In genomic region chr17:59783221-59784016, GRCh38 we compare ENCODE assay signal across 8 cellular contexts.
DNase-seq lines count a peak whose midpoint lies in the region; ATAC-seq, FAIRE-seq and TF ChIP-seq lines count a peak whose summit lies in the region.

No MANE protein-coding gene starts in this region.

- peaks cover 15% of the 10 kb centered on the region for H3K36me3 Mint-ChIP-seq in activated naive CD8-positive, alpha-beta T cell treated with anti-CD3 and anti-CD28 coated beads, Interleukin-2, amount 10 ng/mL, durations not matched to agents 7 days and 5 days

- H3K4me1 Mint-ChIP-seq in activated naive CD8-positive, alpha-beta T cell treated with anti-CD3 and anti-CD28 coated beads, Interleukin-2, amount 10 ng/mL, durations not matched to agents 7 days and 5 days: peaks cover 55% of the 10 kb centered on the region

- no peaks in the 10 kb centered on the region for H3K9me3 ChIP-seq in kidney (ENCODE audit: control insufficient read depth in 1 of 2, low read length in 2 of 2)
- H3K9me3 ChIP-seq in tibial nerve: no peaks in the 10 kb centered on the region

- TF ChIP-seq POLR2A in tibial nerve (IDR thresholded peaks at IDR 0.05): no peak

- peak; percentile 98 for FAIRE-seq in A204.1 (lab: Jason Lieb, UNC)
- no peak for FAIRE-seq in kidney (lab: Jason Lieb, UNC)

- peaks cover 0 to 4% of the 10 kb centered on the region in 2 donors for H3K36me3 ChIP-seq in kidney (ENCODE audit: control insufficient read depth in 1 of 2, insufficient read depth in 2 of 2, low read length in 2 of 2)
- H3K36me3 ChIP-seq in tibial nerve: peaks cover 0 to 21% (median 0%) of the 10 kb centered on the region in 3 donors

- WGBS in tibial nerve, 2 donors: 47 to 48% methylated on average over 5 of the region's 5 CpGs

- no peaks in the 10 kb centered on the region for H3K27me3 Mint-ChIP-seq in activated naive CD8-positive, alpha-beta T cell treated with anti-CD3 and anti-CD28 coated beads, Interleukin-2, amount 10 ng/mL, durations not matched to agents 7 days and 5 days

- no peak for ATAC-seq in activated naive CD8-positive, alpha-beta T cell treated with anti-CD3 and anti-CD28 coated beads, Interleukin-2, amount 10 ng/mL, durations not matched to agents 7 days and 5 days (ENCODE audit: low read depth)
- ATAC-seq in HG03280 (IDR thresholded peaks at IDR 0.05; ENCODE audit: unreplicated experiment) (no peak), GM18873 (IDR thresholded peaks at IDR 0.05; ENCODE audit: low FRiP score, unreplicated experiment) (no peak)

- peak overlapping the region; percentile 93 for H3K27ac Mint-ChIP-seq in activated naive CD8-positive, alpha-beta T cell treated with anti-CD3 and anti-CD28 coated beads, Interleukin-2, amount 10 ng/mL, durations not matched to agents 7 days and 5 days

- H3K27ac ChIP-seq in HL-60 (replicated peaks): peak overlapping the region; percentile 90
- H3K27ac ChIP-seq in kidney (ENCODE audit: low read depth in 2 of 2, low read length in 2 of 2): peak overlapping the region; percentile 71 to 79
- H3K27ac ChIP-seq in tibial nerve: peak overlapping the region; percentile 35 to 91 (median 74)

- H3K4me1 ChIP-seq in kidney (ENCODE audit: control insufficient read depth in 1 of 2, insufficient read depth in 1 of 2, low read depth in 1 of 2, low read length in 2 of 2): peaks cover 6 to 9% of the 10 kb centered on the region in 2 donors
- peaks cover 0 to 58% (median 50%) of the 10 kb centered on the region in 4 donors for H3K4me1 ChIP-seq in tibial nerve

- H3K9ac ChIP-seq in kidney (ENCODE audit: low read length in 2 of 2): peak overlapping the region in 1 of 2 donors; percentile 4

- intact Hi-C loops in kidney (cut with DNase I): no loop called here

- peak overlapping the region; percentile 81 for H3K4me3 Mint-ChIP-seq in activated naive CD8-positive, alpha-beta T cell treated with anti-CD3 and anti-CD28 coated beads, Interleukin-2, amount 10 ng/mL, durations not matched to agents 7 days and 5 days

- POLR2A ChIA-PET in activated naive CD8-positive, alpha-beta T cell treated with anti-CD3 and anti-CD28 coated beads, Interleukin-2, amount 10 ng/mL, durations not matched to agents 7 days and 5 days (lab: Charles Lee): interaction anchor here (0.5 to 8.6 kb wide), 9 partner anchors 23 to 76 kb away, joined by 3 to 189 read pairs (median 4); no protein-coding TSS in a partner anchor

- H3K27me3 ChIP-seq in HL-60 (ENCODE audit: insufficient read depth, poor library complexity, severe bottlenecking) (no peaks in the 10 kb centered on the region), tibial nerve (no peaks in the 10 kb centered on the region)

- TF ChIP-seq CTCF in HL-60 (IDR thresholded peaks at IDR 0.05; ENCODE audit: insufficient read depth, low read length) (no peak), kidney (IDR thresholded peaks at IDR 0.05; ENCODE audit: borderline replicate concordance, extremely low read depth, insufficient read depth) (no peak), tibial nerve (IDR thresholded peaks at IDR 0.05) (no peak)

- no peak overlapping the region for H3K4me3 ChIP-seq in HL-60 (replicated peaks; ENCODE audit: insufficient read depth, low read length)
- H3K4me3 ChIP-seq in kidney (ENCODE audit: low read length in 2 of 2): no peak overlapping the region
- no peak overlapping the region for H3K4me3 ChIP-seq in tibial nerve

- no peaks in the 10 kb centered on the region for H3K9me3 Mint-ChIP-seq in activated naive CD8-positive, alpha-beta T cell treated with anti-CD3 and anti-CD28 coated beads, Interleukin-2, amount 10 ng/mL, durations not matched to agents 7 days and 5 days

- TF ChIP-seq EP300 in tibial nerve (IDR thresholded peaks at IDR 0.05): no peak

- DNase-seq in HL-60 (ENCODE audit: low read depth in 1 of 2, low spot score in 1 of 2): no peak
- DNase-seq in activated naive CD8-positive, alpha-beta T cell treated with anti-CD3 and anti-CD28 coated beads, Interleukin-2, amount 10 ng/mL, durations not matched to agents 7 days and 5 days: no peak
- no peak for DNase-seq in kidney
- DNase-seq in tibial nerve (ENCODE audit: low spot score in 2 of 2): no peak
- no peak for DNase-seq in mesenteric fat pad (ENCODE audit: low spot score)
